In the genomic region with DNA sequence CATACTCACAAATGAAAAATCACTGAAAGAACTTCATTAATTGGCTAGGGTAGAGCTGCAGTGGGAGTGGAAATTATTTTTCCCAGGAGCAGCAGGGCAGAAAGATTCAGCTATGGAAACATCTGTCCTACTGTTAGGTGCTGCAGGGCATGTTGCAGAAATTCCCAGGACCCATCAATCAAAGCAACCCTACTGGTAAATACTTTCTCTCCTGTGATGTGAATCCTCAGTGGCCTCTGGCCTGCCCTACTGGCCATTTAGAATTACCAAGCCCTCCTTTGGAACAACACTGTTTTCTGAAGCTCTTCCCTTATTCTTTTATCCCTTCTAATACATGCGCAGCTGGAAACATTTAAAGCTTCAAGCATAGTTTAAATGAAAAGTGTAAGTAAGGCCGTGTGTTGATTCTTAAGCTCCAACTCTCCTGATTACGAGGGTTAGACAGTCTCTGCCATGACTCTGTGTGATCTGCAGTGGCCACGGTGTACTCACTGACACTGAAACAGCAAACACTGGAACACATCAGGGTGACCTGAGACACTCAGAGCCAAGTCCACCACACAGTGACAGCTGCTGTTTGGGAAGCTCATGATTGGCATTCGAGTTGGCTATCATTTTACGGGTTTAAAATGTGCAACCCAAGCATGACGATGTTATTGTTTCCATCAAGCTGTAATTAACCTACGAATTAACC, we compare ENCODE assay signal across 2 cellular contexts.
TF ChIP-seq lines count a peak whose summit lies in the region.

No MANE protein-coding gene starts in this region.

TF ChIP-seq in SK-N-SH, 30 proteins besides CTCF, POLR2A, EP300 and RAD21:
- no peak for TF ChIP-seq NRF1 (IDR thresholded peaks at IDR 0.05; ENCODE audit: low read depth, low read length)
- TF ChIP-seq FOXM1 (IDR thresholded peaks at IDR 0.05; ENCODE audit: low read depth) = no peak
- TF ChIP-seq MEF2A (IDR thresholded peaks at IDR 0.05; ENCODE audit: borderline replicate concordance, low read depth) = no peak
TF ChIP-seq in SK-N-SH: peak in this region for 0.

TF ChIP-seq in SK-N-SH treated with all-trans-retinoic acid at 6 μM for 48 hours, 23 proteins besides CTCF, POLR2A, EP300 and RAD21:
- no peak for TF ChIP-seq GLIS3 (CRISPR knock-in tag; IDR thresholded peaks at IDR 0.05)
- TF ChIP-seq TCF4 (CRISPR knock-in tag; IDR thresholded peaks at IDR 0.05; ENCODE audit: borderline replicate concordance) = no peak
- TF ChIP-seq, protein P1, sequence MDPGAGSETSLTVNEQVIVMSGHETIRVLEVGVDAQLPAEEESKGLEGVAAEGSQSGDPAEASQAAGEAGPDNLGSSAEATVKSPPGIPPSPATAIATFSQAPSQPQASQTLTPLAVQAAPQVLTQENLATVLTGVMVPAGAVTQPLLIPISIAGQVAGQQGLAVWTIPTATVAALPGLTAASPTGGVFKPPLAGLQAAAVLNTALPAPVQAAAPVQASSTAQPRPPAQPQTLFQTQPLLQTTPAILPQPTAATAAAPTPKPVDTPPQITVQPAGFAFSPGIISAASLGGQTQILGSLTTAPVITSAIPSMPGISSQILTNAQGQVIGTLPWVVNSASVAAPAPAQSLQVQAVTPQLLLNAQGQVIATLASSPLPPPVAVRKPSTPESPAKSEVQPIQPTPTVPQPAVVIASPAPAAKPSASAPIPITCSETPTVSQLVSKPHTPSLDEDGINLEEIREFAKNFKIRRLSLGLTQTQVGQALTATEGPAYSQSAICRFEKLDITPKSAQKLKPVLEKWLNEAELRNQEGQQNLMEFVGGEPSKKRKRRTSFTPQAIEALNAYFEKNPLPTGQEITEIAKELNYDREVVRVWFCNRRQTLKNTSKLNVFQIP (CRISPR knock-in tag; IDR thresholded peaks at IDR 0.05; ENCODE audit: borderline replicate concordance, low read depth) = no peak
- no peak for TF ChIP-seq ZNF565 (CRISPR knock-in tag; conservative IDR thresholded peaks at IDR 0.05; ENCODE audit: low read depth)
- TF ChIP-seq, protein P2, sequence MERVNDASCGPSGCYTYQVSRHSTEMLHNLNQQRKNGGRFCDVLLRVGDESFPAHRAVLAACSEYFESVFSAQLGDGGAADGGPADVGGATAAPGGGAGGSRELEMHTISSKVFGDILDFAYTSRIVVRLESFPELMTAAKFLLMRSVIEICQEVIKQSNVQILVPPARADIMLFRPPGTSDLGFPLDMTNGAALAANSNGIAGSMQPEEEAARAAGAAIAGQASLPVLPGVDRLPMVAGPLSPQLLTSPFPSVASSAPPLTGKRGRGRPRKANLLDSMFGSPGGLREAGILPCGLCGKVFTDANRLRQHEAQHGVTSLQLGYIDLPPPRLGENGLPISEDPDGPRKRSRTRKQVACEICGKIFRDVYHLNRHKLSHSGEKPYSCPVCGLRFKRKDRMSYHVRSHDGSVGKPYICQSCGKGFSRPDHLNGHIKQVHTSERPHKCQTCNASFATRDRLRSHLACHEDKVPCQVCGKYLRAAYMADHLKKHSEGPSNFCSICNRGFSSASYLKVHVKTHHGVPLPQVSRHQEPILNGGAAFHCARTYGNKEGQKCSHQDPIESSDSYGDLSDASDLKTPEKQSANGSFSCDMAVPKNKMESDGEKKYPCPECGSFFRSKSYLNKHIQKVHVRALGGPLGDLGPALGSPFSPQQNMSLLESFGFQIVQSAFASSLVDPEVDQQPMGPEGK (CRISPR knock-in tag; IDR thresholded peaks at IDR 0.05; ENCODE audit: borderline replicate concordance) = no peak
- TF ChIP-seq ZFP30 (CRISPR knock-in tag; IDR thresholded peaks at IDR 0.05) = no peak
- no peak for TF ChIP-seq ZFP3 (CRISPR knock-in tag; IDR thresholded peaks at IDR 0.05)
- TF ChIP-seq RARB (CRISPR knock-in tag; IDR thresholded peaks at IDR 0.05) = no peak
- TF ChIP-seq ZNF8 (CRISPR knock-in tag; IDR thresholded peaks at IDR 0.05) = no peak
- no peak for TF ChIP-seq TOX (CRISPR knock-in tag; IDR thresholded peaks at IDR 0.05; ENCODE audit: borderline replicate concordance)
